ENCODE assay signal across 1 cellular context in genomic region chr14:104576607-104577332, GRCh38.
TF ChIP-seq lines count a peak whose summit lies in the region.

No MANE protein-coding gene starts in this region.

TF ChIP-seq in A549, 52 proteins besides CTCF, POLR2A, EP300 and RAD21 (continued from another document):
- TF ChIP-seq POLR2AphosphoS2 (conservative IDR thresholded peaks at IDR 0.05; ENCODE audit: low read length): no peak
- TF ChIP-seq BHLHE40 (IDR thresholded peaks at IDR 0.05; ENCODE audit: low read depth, low read length): no peak
- no peak for TF ChIP-seq KDM1A (IDR thresholded peaks at IDR 0.05; ENCODE audit: low read depth)
- no peak for TF ChIP-seq RFX5 (IDR thresholded peaks at IDR 0.05)
- TF ChIP-seq NR3C1 (IDR thresholded peaks at IDR 0.05): no peak
